ENCODE assay signal across 16 cellular contexts in genomic region chr22:48187272-48187855, GRCh38.
"Had no signal": no experiment of that assay in that cellular context is flagged by ENCODE, and none has a peak within 500 bp of the region (broad histone marks: within the 10 kb centered on the region; RNA-seq: fewer than 3 reads in every experiment).

No MANE protein-coding gene starts in this region.

- ATAC-seq: activated CD8-positive, alpha-beta T cell treated with anti-CD3 and anti-CD28 coated beads, Interleukin-2, amount 10 ng/mL, durations not matched to agents 7 days and 5 days; activated naive CD8-positive, alpha-beta T cell treated with anti-CD3 and anti-CD28 coated beads, Interleukin-2, amount 50 U/mL, for 24 hours; left colon; naive thymus-derived CD4-positive, alpha-beta T cell had no signal

- H3K4me3 Mint-ChIP-seq: activated CD4-positive, alpha-beta T cell treated with anti-CD3 and anti-CD28 coated beads, Interleukin-2, amount 10 ng/mL, durations not matched to agents 24 days and 14 days; activated CD8-positive, alpha-beta T cell treated with anti-CD3 and anti-CD28 coated beads, Interleukin-2, amount 10 ng/mL, durations not matched to agents 7 days and 5 days; activated naive CD4-positive, alpha-beta T cell treated with anti-CD3 and anti-CD28 coated beads for 36 hours; activated naive CD8-positive, alpha-beta T cell treated with anti-CD3 and anti-CD28 coated beads, Interleukin-2, amount 50 U/mL, for 24 hours; naive thymus-derived CD4-positive, alpha-beta T cell; T-helper 2 cell treated with Interferon-gamma antibody and Interleukin-4, amounts not matched to agents 5 μg/mL and 100 μg/mL, for 36 hours had no signal

- H3K36me3 ChIP-seq: tibial nerve, uterus had no signal

- H3K4me1 ChIP-seq: parathyroid adenoma, tibial nerve had no signal

- H3K27ac Mint-ChIP-seq: activated CD4-positive, alpha-beta T cell treated with anti-CD3 and anti-CD28 coated beads, Interleukin-2, amount 10 ng/mL, durations not matched to agents 24 days and 14 days; activated CD8-positive, alpha-beta T cell treated with anti-CD3 and anti-CD28 coated beads, Interleukin-2, amount 10 ng/mL, durations not matched to agents 7 days and 5 days; activated naive CD4-positive, alpha-beta T cell treated with anti-CD3 and anti-CD28 coated beads for 36 hours; activated naive CD8-positive, alpha-beta T cell treated with anti-CD3 and anti-CD28 coated beads, Interleukin-2, amount 50 U/mL, for 24 hours; activated T-helper 2 cell treated with anti-CD3 and anti-CD28 coated beads, Interferon-gamma antibody, Interleukin-2, Interleukin-4, amounts not matched to agents 10 μg/mL and 5 μg/mL and 100 μg/mL, durations not matched to agents 14 hours and 24 hours and 36 hours; naive thymus-derived CD4-positive, alpha-beta T cell; T-helper 2 cell treated with Interferon-gamma antibody and Interleukin-4, amounts not matched to agents 5 μg/mL and 100 μg/mL, for 36 hours had no signal

- DNase-seq: activated CD4-positive, alpha-beta T cell treated with anti-CD3 and anti-CD28 coated beads, Interleukin-2, amount 10 ng/mL, durations not matched to agents 24 days and 14 days; activated CD4-positive, CD25-positive, alpha-beta regulatory T cell; activated CD8-positive, alpha-beta T cell treated with anti-CD3 and anti-CD28 coated beads, Interleukin-2, amount 10 ng/mL, durations not matched to agents 7 days and 5 days; activated T-cell treated with anti-CD3 and anti-CD28 coated beads for 4 hours; left colon; naive thymus-derived CD4-positive, alpha-beta T cell; stimulated activated CD4-positive, alpha-beta T cell treated with anti-CD3 and anti-CD28 coated beads, Interleukin-12 subunit alpha, Interleukin-12 subunit beta, amount 100 ng/mL, for 4 hours; uterus had no signal

- H3K4me3 ChIP-seq: tibial nerve, uterus had no signal

- H3K79me2 ChIP-seq: parathyroid adenoma had no signal

- H3K27me3 ChIP-seq: tibial nerve, uterus had no signal

- H3K27ac ChIP-seq: epithelial cell of prostate, parathyroid adenoma, tibial nerve had no signal

- H2AFZ ChIP-seq: parathyroid adenoma had no signal

- H3K27me3 Mint-ChIP-seq: activated CD4-positive, alpha-beta T cell treated with anti-CD3 and anti-CD28 coated beads, Interleukin-2, amount 10 ng/mL, durations not matched to agents 24 days and 14 days had no signal

- H3K4me1 Mint-ChIP-seq: activated naive CD8-positive, alpha-beta T cell treated with anti-CD3 and anti-CD28 coated beads, Interleukin-2, amount 50 U/mL, for 24 hours had no signal

- H3K9ac ChIP-seq: parathyroid adenoma had no signal

- FAIRE-seq: frontal cortex had no signal
